In genomic region chr18:27717250-27717649, GRCh38 we compare ENCODE assay signal across 12 cellular contexts.
DNase-seq lines count a peak whose midpoint lies in the region; ATAC-seq and TF ChIP-seq lines count a peak whose summit lies in the region.
"Had no signal": no experiment of that assay in that cellular context is flagged by ENCODE, and none has a peak within 500 bp of the region (broad histone marks: within the 10 kb centered on the region; RNA-seq: fewer than 3 reads in every experiment).

No MANE protein-coding gene starts in this region.

- TF ChIP-seq CTCF in GM23338 (conservative IDR thresholded peaks at IDR 0.05; ENCODE audit: low read depth in 2 of 2) = no peak
- TF ChIP-seq CTCF in heart right ventricle (IDR thresholded peaks at IDR 0.05) = no peak

- peak overlapping the region; percentile 69 for H3K27ac Mint-ChIP-seq in GM23338
- no peak overlapping the region for H3K27ac Mint-ChIP-seq in CD4-positive, alpha-beta memory T cell
- H3K27ac Mint-ChIP-seq: B cell; CD4-positive, alpha-beta T cell had no signal

- H3K9me2 ChIP-seq in GM23338 (ENCODE audit: insufficient read depth) = no peaks in the 10 kb centered on the region; the same call in 1 of the 2 replicates
- H3K9me2 ChIP-seq in Karpas-422 (replicated peaks; ENCODE audit: insufficient read depth, low read length) = no peaks in the 10 kb centered on the region

- H2AFZ ChIP-seq in GM23338 (no peak overlapping the region), Karpas-422 (ENCODE audit: low read length) (no peak overlapping the region)

- H3K79me2 ChIP-seq in GM23338 (replicated peaks; ENCODE audit: insufficient read depth) (no peaks in the 10 kb centered on the region), Karpas-422 (ENCODE audit: low read length) (no peaks in the 10 kb centered on the region)

- H4K20me1 ChIP-seq in GM23338 (replicated peaks; ENCODE audit: insufficient read depth) (no peaks in the 10 kb centered on the region), Karpas-422 (ENCODE audit: insufficient read depth, low read depth, low read length) (no peaks in the 10 kb centered on the region)

- 62 to 73% methylated on average over 4 of the region's 4 CpGs for WGBS in heart right ventricle, 2 donors

- CTCF ChIA-PET in CD4-positive, alpha-beta memory T cell (lab: Charles Lee; ENCODE audit: partially characterized antibody) = no interaction called here

- POLR2A ChIA-PET in CD4-positive, alpha-beta memory T cell (lab: Charles Lee; ENCODE audit: partially characterized antibody) = no interaction called here

- peaks cover 57% of the 10 kb centered on the region for H3K4me1 Mint-ChIP-seq in GM23338
- no peaks in the 10 kb centered on the region for H3K4me1 Mint-ChIP-seq in CD4-positive, alpha-beta memory T cell
- H3K4me1 Mint-ChIP-seq: B cell had no signal

- intact Hi-C loops in heart right ventricle (cut with DNase I) = no loop called here
- intact Hi-C loops in CD4-positive, alpha-beta memory T cell (cut with micrococcal nuclease) = no loop called here

- H3K27me3 ChIP-seq in GM23338 (ENCODE audit: insufficient read depth) (no peaks in the 10 kb centered on the region), HUES48 (ENCODE audit: control insufficient read depth, insufficient read depth, low read length) (no peaks in the 10 kb centered on the region), heart right ventricle (no peaks in the 10 kb centered on the region), iPS-20b (ENCODE audit: insufficient read depth, low read length) (no peaks in the 10 kb centered on the region), Karpas-422 (ENCODE audit: low read length) (no peaks in the 10 kb centered on the region)
- H3K27me3 ChIP-seq in CD4-positive, alpha-beta memory T cell (ENCODE audit: insufficient read depth, low read length) = no peaks in the 10 kb centered on the region

- no peaks in the 10 kb centered on the region for H3K36me3 ChIP-seq in GM23338 (ENCODE audit: insufficient read depth)
- no peaks in the 10 kb centered on the region for H3K36me3 ChIP-seq in HUES48 (ENCODE audit: control insufficient read depth, insufficient read depth, low read length)
- no peaks in the 10 kb centered on the region for H3K36me3 ChIP-seq in heart right ventricle
- 0 out of 2 replicates have a peak, but pooled peaks cover 3% of the 10 kb centered on the region for H3K36me3 ChIP-seq in iPS-20b (ENCODE audit: insufficient read depth, low read depth, low read length)
- no peaks in the 10 kb centered on the region for H3K36me3 ChIP-seq in CD4-positive, alpha-beta memory T cell (ENCODE audit: insufficient read depth, low read length)
- no peaks in the 10 kb centered on the region for H3K36me3 ChIP-seq in Karpas-422 (ENCODE audit: insufficient read depth, low read length)

- H3K9me3 ChIP-seq in HUES48 (ENCODE audit: control insufficient read depth, insufficient read depth, low read length) (no peaks in the 10 kb centered on the region), heart right ventricle (peaks cover 0 to 5% (median 0%) of the 10 kb centered on the region in 11 donors), iPS-20b (ENCODE audit: insufficient read depth, low read depth, low read length) (no peaks in the 10 kb centered on the region), Karpas-422 (ENCODE audit: low read length) (peaks cover 3% of the 10 kb centered on the region)
- H3K9me3 ChIP-seq in CD4-positive, alpha-beta memory T cell (ENCODE audit: control insufficient read depth in 1 of 2, low read length in 2 of 2) = peaks cover 0 to 12% of the 10 kb centered on the region in 2 donors

- H3F3A ChIP-seq in GM23338 (replicated peaks; ENCODE audit: low read depth) = no peaks in the 10 kb centered on the region

- peaks cover 3% of the 10 kb centered on the region for H3K27me3 Mint-ChIP-seq in GM23338 (ENCODE audit: insufficient read depth, low read depth, poor library complexity)
- H3K27me3 Mint-ChIP-seq in CD4-positive, alpha-beta memory T cell = no peaks in the 10 kb centered on the region
- H3K27me3 Mint-ChIP-seq: B cell; CD4-positive, alpha-beta T cell had no signal

- H3K4me3 ChIP-seq in GM23338 (no peak overlapping the region), HUES48 (ENCODE audit: low read depth, low read length) (0 out of 2 replicates have a peak overlapping the region, but pooled peaks have one; percentile 11), heart right ventricle (no peak overlapping the region), iPS-20b (ENCODE audit: low read length) (0 out of 2 replicates have a peak overlapping the region, but pooled peaks have one; percentile 11), Karpas-422 (ENCODE audit: low read length) (no peak overlapping the region)
- H3K4me3 ChIP-seq in CD4-positive, alpha-beta memory T cell (ENCODE audit: low read length in 2 of 2) = no peak overlapping the region

- H3K4me1 ChIP-seq in GM23338 (ENCODE audit: insufficient read depth) = peaks cover 42% of the 10 kb centered on the region
- H3K4me1 ChIP-seq in HUES48 (ENCODE audit: control insufficient read depth, insufficient read depth, low read length) = peaks cover 54% of the 10 kb centered on the region
- H3K4me1 ChIP-seq in heart right ventricle = peaks cover 0 to 30% (median 10%) of the 10 kb centered on the region in 9 donors
- H3K4me1 ChIP-seq in iPS-20b (ENCODE audit: insufficient read depth, low read length) = peaks cover 49% of the 10 kb centered on the region
- no peaks in the 10 kb centered on the region for H3K4me1 ChIP-seq in CD4-positive, alpha-beta memory T cell (ENCODE audit: insufficient read depth, low read length)
- H3K4me1 ChIP-seq in Karpas-422 (ENCODE audit: low read length) = peaks cover 28% of the 10 kb centered on the region

- H3K9me3 Mint-ChIP-seq in GM23338 = no peaks in the 10 kb centered on the region; the same call in 2 of the 3 replicates
- peaks cover 0 to 22% (median 14%) of the 10 kb centered on the region in 8 donors for H3K9me3 Mint-ChIP-seq in CD4-positive, alpha-beta memory T cell

- H3K27ac ChIP-seq in GM23338 (ENCODE audit: low read depth) (peak overlapping the region; percentile 67), HUES48 (ENCODE audit: low read depth, low read length) (peak overlapping the region; percentile 94), heart right ventricle (no peak overlapping the region), iPS-20b (ENCODE audit: low read length) (peak overlapping the region; percentile 28), Karpas-422 (ENCODE audit: low read length) (no peak overlapping the region)
- no peak overlapping the region for H3K27ac ChIP-seq in CD4-positive, alpha-beta memory T cell (ENCODE audit: low read depth, low read length)
- H3K27ac ChIP-seq: HL-60 had no signal

- DNase-seq in GM23338 (ENCODE audit: low spot score) (no peak), heart right ventricle (no peak), Karpas-422 (no peak)
- no peak for DNase-seq in CD4-positive, alpha-beta memory T cell
- no peak for DNase-seq in stimulated activated CD4-positive, alpha-beta T cell treated with anti-CD3 and anti-CD28 coated beads, Interleukin-4, amount 100 ng/mL, for 1 hour
- DNase-seq: C1 segment of cervical spinal cord; CD4-positive, alpha-beta T cell had no signal

- H3K4me3 Mint-ChIP-seq in GM23338 = no peak overlapping the region
- no peak overlapping the region for H3K4me3 Mint-ChIP-seq in CD4-positive, alpha-beta memory T cell
- H3K4me3 Mint-ChIP-seq: B cell; CD4-positive, alpha-beta T cell had no signal

- H3K9ac ChIP-seq in HUES48 (ENCODE audit: low read depth, low read length) (no peak overlapping the region), iPS-20b (ENCODE audit: low read depth, low read length) (no peak overlapping the region), Karpas-422 (ENCODE audit: low read length) (no peak overlapping the region)

- H3K36me3 Mint-ChIP-seq in GM23338 (ENCODE audit: low read depth) = peaks cover 9% of the 10 kb centered on the region; the same call in 2 of the 3 replicates
- no peaks in the 10 kb centered on the region for H3K36me3 Mint-ChIP-seq in CD4-positive, alpha-beta memory T cell

- ATAC-seq in GM23338 (no peak), heart right ventricle (peak; percentile 11 to 83 (median 63))
- ATAC-seq: HepG2 had no signal

- peak overlapping the region; percentile 6; the same call in 1 of the 2 replicates for H3K4me2 ChIP-seq in GM23338
- H3K4me2 ChIP-seq in Karpas-422 (ENCODE audit: low read depth, low read length, poor library complexity, severe bottlenecking) = no peak overlapping the region

TF ChIP-seq in GM23338, 12 proteins besides CTCF, POLR2A, EP300 and RAD21:
- TF ChIP-seq STAT1 (IDR thresholded peaks at IDR 0.05; ENCODE audit: unreplicated experiment) (no peak), CREB1 (CRISPR knock-in tag; IDR thresholded peaks at IDR 0.05; ENCODE audit: low read depth) (no peak), ZNF114 (CRISPR knock-in tag; IDR thresholded peaks at IDR 0.05) (no peak), EZH2phosphoT487 (IDR thresholded peaks at IDR 0.05; ENCODE audit: unreplicated experiment) (no peak), NANOG (IDR thresholded peaks at IDR 0.05; ENCODE audit: borderline replicate concordance) (no peak)

Comparison
In these comparisons a context has a peak if more than half of its experiments do, and no peak if none do; other contexts are left out.
1. H3K27ac ChIP-seq: peak in GM23338 (single experiment), HUES48 (single experiment) and iPS-20b (single experiment); none in heart right ventricle (0 of 10), CD4-positive, alpha-beta memory T cell (single experiment) and Karpas-422 (single experiment).
2. H3K4me3 ChIP-seq: peak in HUES48 (single experiment) and iPS-20b (single experiment); none in GM23338 (single experiment), heart right ventricle (0 of 10), CD4-positive, alpha-beta memory T cell (0 of 2) and Karpas-422 (single experiment).